ENCODE assay signal across 2 cellular contexts in genomic region chr2:149034406-149034805, GRCh38.
TF ChIP-seq lines count a peak whose summit lies in the region.

No MANE protein-coding gene starts in this region.

TF ChIP-seq in GM23338, 12 proteins besides CTCF, POLR2A, EP300 and RAD21:
- TF ChIP-seq ETS1 (IDR thresholded peaks at IDR 0.05) (no peak), ZNF462 (CRISPR knock-in tag; IDR thresholded peaks at IDR 0.05) (no peak), NANOG (IDR thresholded peaks at IDR 0.05; ENCODE audit: borderline replicate concordance) (no peak), JUNB (IDR thresholded peaks at IDR 0.05; ENCODE audit: unreplicated experiment) (no peak), EZH2phosphoT487 (IDR thresholded peaks at IDR 0.05; ENCODE audit: unreplicated experiment) (no peak), REST (IDR thresholded peaks at IDR 0.05; ENCODE audit: unreplicated experiment) (no peak), STAT1 (IDR thresholded peaks at IDR 0.05; ENCODE audit: unreplicated experiment) (no peak), ZNF331 (CRISPR knock-in tag; IDR thresholded peaks at IDR 0.05; ENCODE audit: low read depth) (no peak), ZNF114 (CRISPR knock-in tag; IDR thresholded peaks at IDR 0.05) (no peak)
TF ChIP-seq in GM23338: peak in this region for 0.

TF ChIP-seq in GM12878, 131 proteins besides CTCF, POLR2A, EP300 and RAD21:
- TF ChIP-seq GABPA (IDR thresholded peaks at IDR 0.05; ENCODE audit: low read depth) = no peak
- no peak for TF ChIP-seq STAT1 (conservative IDR thresholded peaks at IDR 0.05)
- TF ChIP-seq KAT2A (conservative IDR thresholded peaks at IDR 0.05; ENCODE audit: control insufficient read depth, low read depth, low read length) = no peak
- no peak for TF ChIP-seq FOXK2 (IDR thresholded peaks at IDR 0.05)
- TF ChIP-seq PKNOX1 (IDR thresholded peaks at IDR 0.05) = no peak
- TF ChIP-seq RELA (IDR thresholded peaks at IDR 0.05; ENCODE audit: borderline replicate concordance, partially characterized antibody) = no peak
- no peak for TF ChIP-seq ZNF217 (IDR thresholded peaks at IDR 0.05)
- TF ChIP-seq MLLT1 (IDR thresholded peaks at IDR 0.05) = no peak
- no peak for TF ChIP-seq ZBTB11 (CRISPR knock-in tag; IDR thresholded peaks at IDR 0.05)
- TF ChIP-seq NFYA (IDR thresholded peaks at IDR 0.05; ENCODE audit: borderline replicate concordance, low read depth, low read length) = no peak
- no peak for TF ChIP-seq MEF2B (IDR thresholded peaks at IDR 0.05; ENCODE audit: partially characterized antibody, poor library complexity, severe bottlenecking)
- TF ChIP-seq PAX8 (IDR thresholded peaks at IDR 0.05) = no peak
- no peak for TF ChIP-seq NFIC (IDR thresholded peaks at IDR 0.05; ENCODE audit: low read depth, low read length)
- no peak for TF ChIP-seq KLF5 (IDR thresholded peaks at IDR 0.05; ENCODE audit: partially characterized antibody)
- TF ChIP-seq TCF7 (IDR thresholded peaks at IDR 0.05; ENCODE audit: borderline replicate concordance) = no peak
- no peak for TF ChIP-seq ZNF274 (IDR thresholded peaks at IDR 0.05; ENCODE audit: insufficient read depth, insufficient read length)
- TF ChIP-seq EGR1 (IDR thresholded peaks at IDR 0.05; ENCODE audit: borderline replicate concordance in 1 of 2, low read depth in 2 of 2, low read length in 2 of 2) = no peak
- no peak for TF ChIP-seq TARDBP (IDR thresholded peaks at IDR 0.05; ENCODE audit: borderline replicate concordance)
- TF ChIP-seq PRDM15 (CRISPR knock-in tag; IDR thresholded peaks at IDR 0.05) = no peak
